11 cellular contexts compared by ENCODE assay signal in genomic region chr5:110414360-110414759, GRCh38.
DNase-seq lines count a peak whose midpoint lies in the region; ATAC-seq and FAIRE-seq lines count a peak whose summit lies in the region.
"Had no signal": no experiment of that assay in that cellular context is flagged by ENCODE, and none has a peak within 500 bp of the region (broad histone marks: within the 10 kb centered on the region; RNA-seq: fewer than 3 reads in every experiment).

No MANE protein-coding gene starts in this region.

- no peak overlapping the region for H3K27ac Mint-ChIP-seq in activated CD4-positive, alpha-beta T cell treated with anti-CD3 and anti-CD28 coated beads for 36 hours
- H3K27ac Mint-ChIP-seq: CD4-positive, alpha-beta T cell had no signal

- FAIRE-seq in endometrium (lab: Jason Lieb, UNC), result peak; percentile 4

- no peaks in the 10 kb centered on the region for H3K9me3 Mint-ChIP-seq in activated CD4-positive, alpha-beta T cell treated with anti-CD3 and anti-CD28 coated beads for 36 hours (ENCODE audit: low read depth)
- H3K9me3 Mint-ChIP-seq: CD4-positive, alpha-beta T cell had no signal

- H3K4me3 Mint-ChIP-seq in activated CD4-positive, alpha-beta T cell treated with anti-CD3 and anti-CD28 coated beads for 36 hours, result no peak overlapping the region
- H3K4me3 Mint-ChIP-seq: CD4-positive, alpha-beta T cell had no signal

- peak; percentile 7 for DNase-seq in activated CD4-positive, alpha-beta T cell treated with anti-CD3 and anti-CD28 coated beads for 36 hours
- no peak for DNase-seq in activated CD4-positive, alpha-beta T cell treated with anti-CD3 and anti-CD28 coated beads, Interleukin-2, amount 50 U/mL, for 1 hour
- peak; percentile 9 for DNase-seq in LHCN-M2 (ENCODE audit: low read depth)
- DNase-seq in stromal cell of bone marrow (ENCODE audit: low read depth), result peak; percentile 23
- no peak for DNase-seq in NCI-H1105 (lab: John Stamatoyannopoulos, UW)
- no peak for DNase-seq in cerebellar cortex (ENCODE audit: low spot score)
- DNase-seq: CD4-positive, alpha-beta T cell; colonic mucosa; T-helper 1 cell had no signal

- H3K36me3 Mint-ChIP-seq in activated CD4-positive, alpha-beta T cell treated with anti-CD3 and anti-CD28 coated beads for 36 hours (ENCODE audit: low read depth), result no peaks in the 10 kb centered on the region

- POLR2A ChIA-PET in activated CD4-positive, alpha-beta T cell treated with anti-CD3 and anti-CD28 coated beads for 36 hours (lab: Charles Lee), result no interaction called here

- no peaks in the 10 kb centered on the region for H3K27me3 Mint-ChIP-seq in activated CD4-positive, alpha-beta T cell treated with anti-CD3 and anti-CD28 coated beads for 36 hours
- H3K27me3 Mint-ChIP-seq: CD4-positive, alpha-beta T cell had no signal

- ATAC-seq in activated CD4-positive, alpha-beta T cell treated with anti-CD3 and anti-CD28 coated beads for 36 hours, result no peak
- ATAC-seq in GM18873 (IDR thresholded peaks at IDR 0.05; ENCODE audit: low FRiP score, unreplicated experiment), result no peak

- H3K4me1 Mint-ChIP-seq in activated CD4-positive, alpha-beta T cell treated with anti-CD3 and anti-CD28 coated beads for 36 hours, result peaks cover 5% of the 10 kb centered on the region

- intact Hi-C loops in activated CD4-positive, alpha-beta T cell treated with anti-CD3 and anti-CD28 coated beads for 36 hours (cut with DNase I, micrococcal nuclease), result loop anchor here in 1 of 2 experiments (10.0 kb wide), 2 partner anchors 540 to 720 kb away; no protein-coding TSS in a partner anchor

- CTCF ChIA-PET in activated CD4-positive, alpha-beta T cell treated with anti-CD3 and anti-CD28 coated beads for 36 hours (lab: Charles Lee), result interaction anchor here (0.7 to 1.2 kb wide), 4 partner anchors 16 to 557 kb away, joined by 3 to 4 read pairs (median 3); no protein-coding TSS in a partner anchor

Comparison
In these comparisons a context has a peak if more than half of its experiments do, and no peak if none do; other contexts are left out.
1. DNase-seq: peak in activated CD4-positive, alpha-beta T cell treated with anti-CD3 and anti-CD28 coated beads for 36 hours (single experiment), LHCN-M2 (single experiment) and stromal cell of bone marrow (single experiment); none in activated CD4-positive, alpha-beta T cell treated with anti-CD3 and anti-CD28 coated beads, Interleukin-2, amount 50 U/mL, for 1 hour (single experiment), NCI-H1105 (single experiment) and cerebellar cortex (single experiment).